Comparison of ENCODE assay signal across 18 cellular contexts in the genomic region with DNA sequence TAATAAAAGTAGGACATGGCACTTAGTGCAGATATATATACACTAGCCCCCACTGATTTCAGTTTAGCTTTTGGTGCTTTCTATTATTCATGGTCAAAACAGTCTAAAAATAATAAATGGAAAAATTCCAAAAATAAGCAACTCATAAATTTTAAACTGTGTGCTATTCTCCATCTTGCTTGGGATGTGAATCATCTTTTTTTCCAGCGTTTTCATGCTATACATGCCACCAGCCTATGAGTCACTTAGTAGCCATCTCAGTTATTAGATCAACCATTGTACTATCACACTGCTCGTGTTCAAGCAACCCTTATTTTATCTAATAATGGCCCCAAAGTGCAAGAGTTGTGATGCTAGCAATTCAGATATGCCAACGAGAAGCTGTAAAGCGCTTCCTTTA.
DNase-seq lines count a peak whose midpoint lies in the region; ATAC-seq, FAIRE-seq and TF ChIP-seq lines count a peak whose summit lies in the region.
"Had no signal": no experiment of that assay in that cellular context is flagged by ENCODE, and none has a peak within 500 bp of the region (broad histone marks: within the 10 kb centered on the region; RNA-seq: fewer than 3 reads in every experiment).

No MANE protein-coding gene starts in this region.

- CTCF ChIA-PET in activated CD8-positive, alpha-beta T cell treated with anti-CD3 and anti-CD28 coated beads, Interleukin-2, amount 10 ng/mL, durations not matched to agents 7 days and 5 days (lab: Charles Lee) = interaction anchor here (0.7 to 0.8 kb wide), 2 partner anchors 8 to 1811 kb away, joined by 3 read pairs; no protein-coding TSS in a partner anchor
- CTCF ChIA-PET in CD8-positive, alpha-beta T cell (lab: Charles Lee) = no interaction called here

- ATAC-seq in activated CD8-positive, alpha-beta T cell treated with anti-CD3 and anti-CD28 coated beads, Interleukin-2, amount 10 ng/mL, durations not matched to agents 7 days and 5 days = no peak
- no peak for ATAC-seq in CD8-positive, alpha-beta T cell
- ATAC-seq: natural killer cell treated with Interleukin-12 subunit alpha and Interleukin-12 subunit beta and Interleukin-15 and Interleukin-18, amount 100 ng/mL, for 72 hours had no signal

- POLR2A ChIA-PET in activated CD8-positive, alpha-beta T cell treated with anti-CD3 and anti-CD28 coated beads, Interleukin-2, amount 10 ng/mL, durations not matched to agents 7 days and 5 days (lab: Charles Lee) = no interaction called here
- POLR2A ChIA-PET in CD8-positive, alpha-beta T cell (lab: Charles Lee) = no interaction called here

- H3K36me3 Mint-ChIP-seq in activated CD4-positive, alpha-beta T cell treated with anti-CD3 and anti-CD28 coated beads, Interleukin-2, amount 10 ng/mL, durations not matched to agents 24 days and 14 days (ENCODE audit: low read depth) = no peaks in the 10 kb centered on the region
- no peaks in the 10 kb centered on the region for H3K36me3 Mint-ChIP-seq in activated CD8-positive, alpha-beta T cell treated with anti-CD3 and anti-CD28 coated beads, Interleukin-2, amount 10 ng/mL, durations not matched to agents 7 days and 5 days (ENCODE audit: low read depth)
- H3K36me3 Mint-ChIP-seq in CD8-positive, alpha-beta T cell = no peaks in the 10 kb centered on the region
- H3K36me3 Mint-ChIP-seq: brain had no signal

- no peaks in the 10 kb centered on the region for H3K4me1 ChIP-seq in CD8-positive, alpha-beta T cell (ENCODE audit: insufficient read depth, low read length)

- no peak overlapping the region for H3K27ac ChIP-seq in CD8-positive, alpha-beta T cell (ENCODE audit: low read depth, low read length)
- H3K27ac ChIP-seq: 22Rv1, skin epidermis had no signal

- peaks cover 5% of the 10 kb centered on the region for H3K27me3 Mint-ChIP-seq in activated CD4-positive, alpha-beta T cell treated with anti-CD3 and anti-CD28 coated beads, Interleukin-2, amount 10 ng/mL, durations not matched to agents 24 days and 14 days
- H3K27me3 Mint-ChIP-seq in activated CD8-positive, alpha-beta T cell treated with anti-CD3 and anti-CD28 coated beads, Interleukin-2, amount 10 ng/mL, durations not matched to agents 7 days and 5 days (ENCODE audit: low read depth) = peaks cover 5% of the 10 kb centered on the region
- H3K27me3 Mint-ChIP-seq in CD8-positive, alpha-beta T cell (ENCODE audit: low read depth) = peaks cover 11% of the 10 kb centered on the region

- intact Hi-C loops in activated CD4-positive, alpha-beta T cell treated with anti-CD3 and anti-CD28 coated beads, Interleukin-2, amount 10 ng/mL, durations not matched to agents 24 days and 14 days (cut with micrococcal nuclease) = no loop called here
- intact Hi-C loops in CD8-positive, alpha-beta T cell (cut with DNase I, micrococcal nuclease) = no loop called here

- FAIRE-seq in urothelium cell line (lab: Jason Lieb, UNC) = no peak
- FAIRE-seq: islet of Langerhans had no signal

- DNase-seq in activated CD4-positive, alpha-beta T cell treated with anti-CD3 and anti-CD28 coated beads, Interleukin-2, amount 10 ng/mL, durations not matched to agents 24 days and 14 days = peak; percentile 6
- no peak for DNase-seq in activated CD4-positive, alpha-beta T cell treated with anti-CD3 and anti-CD28 coated beads for 48 hours
- DNase-seq in SW480 (ENCODE audit: low spot score) (peak; percentile 11), fibroblast of the conjunctiva (ENCODE audit: low read depth) (peak; percentile 39), urothelium cell line (ENCODE audit: low spot score) (peak; percentile 13), NCI-H82 (lab: John Stamatoyannopoulos, UW) (no peak)
- no peak for DNase-seq in activated CD8-positive, alpha-beta T cell treated with anti-CD3 and anti-CD28 coated beads, Interleukin-2, amount 10 ng/mL, durations not matched to agents 7 days and 5 days
- no peak for DNase-seq in CD8-positive, alpha-beta T cell
- DNase-seq: activated CD4-positive, CD25-positive, alpha-beta regulatory T cell; activated T-cell treated with anti-CD3 and anti-CD28 coated beads, Interleukin-2, amount 50 U/mL, for 1 hour; erythroblast; NCI-H526; SIG-M5 had no signal

- peaks cover 10% of the 10 kb centered on the region for H3K9me3 Mint-ChIP-seq in activated CD4-positive, alpha-beta T cell treated with anti-CD3 and anti-CD28 coated beads, Interleukin-2, amount 10 ng/mL, durations not matched to agents 24 days and 14 days
- H3K9me3 Mint-ChIP-seq in activated CD8-positive, alpha-beta T cell treated with anti-CD3 and anti-CD28 coated beads, Interleukin-2, amount 10 ng/mL, durations not matched to agents 7 days and 5 days (ENCODE audit: insufficient read depth) = no peaks in the 10 kb centered on the region
- no peaks in the 10 kb centered on the region for H3K9me3 Mint-ChIP-seq in CD8-positive, alpha-beta T cell
- H3K9me3 Mint-ChIP-seq: brain had no signal

- H3K27me3 ChIP-seq in CD8-positive, alpha-beta T cell (ENCODE audit: insufficient read depth, low read length) = no peaks in the 10 kb centered on the region

- TF ChIP-seq CTCF in CD8-positive, alpha-beta T cell (IDR thresholded peaks at IDR 0.05) = no peak

- H3K36me3 ChIP-seq in CD8-positive, alpha-beta T cell (ENCODE audit: insufficient read depth, low read length) = no peaks in the 10 kb centered on the region

- H3K4me3 Mint-ChIP-seq in activated CD4-positive, alpha-beta T cell treated with anti-CD3 and anti-CD28 coated beads, Interleukin-2, amount 10 ng/mL, durations not matched to agents 24 days and 14 days = no peak overlapping the region
- no peak overlapping the region for H3K4me3 Mint-ChIP-seq in activated CD8-positive, alpha-beta T cell treated with anti-CD3 and anti-CD28 coated beads, Interleukin-2, amount 10 ng/mL, durations not matched to agents 7 days and 5 days
- H3K4me3 Mint-ChIP-seq in CD8-positive, alpha-beta T cell = no peak overlapping the region
- H3K4me3 Mint-ChIP-seq: brain; natural killer cell treated with Interleukin-12 subunit alpha and Interleukin-12 subunit beta and Interleukin-15 and Interleukin-18, amount 100 ng/mL, for 72 hours had no signal

- no peaks in the 10 kb centered on the region for H3K4me1 Mint-ChIP-seq in activated CD4-positive, alpha-beta T cell treated with anti-CD3 and anti-CD28 coated beads, Interleukin-2, amount 10 ng/mL, durations not matched to agents 24 days and 14 days
- peaks cover 2% of the 10 kb centered on the region for H3K4me1 Mint-ChIP-seq in activated CD8-positive, alpha-beta T cell treated with anti-CD3 and anti-CD28 coated beads, Interleukin-2, amount 10 ng/mL, durations not matched to agents 7 days and 5 days (ENCODE audit: low read depth)
- H3K4me1 Mint-ChIP-seq in CD8-positive, alpha-beta T cell (ENCODE audit: low read depth) = peaks cover 3% of the 10 kb centered on the region

- no peaks in the 10 kb centered on the region for H3K9me3 ChIP-seq in CD8-positive, alpha-beta T cell (ENCODE audit: low read length)

- no peak overlapping the region for H3K4me3 ChIP-seq in CD8-positive, alpha-beta T cell (ENCODE audit: low read depth, low read length)
- H3K4me3 ChIP-seq: skin epidermis had no signal

- H3K27ac Mint-ChIP-seq in activated CD4-positive, alpha-beta T cell treated with anti-CD3 and anti-CD28 coated beads, Interleukin-2, amount 10 ng/mL, durations not matched to agents 24 days and 14 days = no peak overlapping the region
- H3K27ac Mint-ChIP-seq in activated CD8-positive, alpha-beta T cell treated with anti-CD3 and anti-CD28 coated beads, Interleukin-2, amount 10 ng/mL, durations not matched to agents 7 days and 5 days = no peak overlapping the region
- H3K27ac Mint-ChIP-seq in CD8-positive, alpha-beta T cell = no peak overlapping the region
- H3K27ac Mint-ChIP-seq: brain; natural killer cell treated with Interleukin-12 subunit alpha and Interleukin-12 subunit beta and Interleukin-15 and Interleukin-18, amount 100 ng/mL, for 72 hours had no signal

Comparison
In these comparisons a context has a peak if more than half of its experiments do, and no peak if none do; other contexts are left out.
1. DNase-seq: peak in activated CD4-positive, alpha-beta T cell treated with anti-CD3 and anti-CD28 coated beads, Interleukin-2, amount 10 ng/mL, durations not matched to agents 24 days and 14 days (single experiment), SW480 (single experiment), fibroblast of the conjunctiva (single experiment) and urothelium cell line (single experiment); none in activated CD4-positive, alpha-beta T cell treated with anti-CD3 and anti-CD28 coated beads for 48 hours (single experiment), activated CD8-positive, alpha-beta T cell treated with anti-CD3 and anti-CD28 coated beads, Interleukin-2, amount 10 ng/mL, durations not matched to agents 7 days and 5 days (single experiment), CD8-positive, alpha-beta T cell (0 of 7) and NCI-H82 (single experiment).